20 cellular contexts compared by ENCODE assay signal in the genomic region with DNA sequence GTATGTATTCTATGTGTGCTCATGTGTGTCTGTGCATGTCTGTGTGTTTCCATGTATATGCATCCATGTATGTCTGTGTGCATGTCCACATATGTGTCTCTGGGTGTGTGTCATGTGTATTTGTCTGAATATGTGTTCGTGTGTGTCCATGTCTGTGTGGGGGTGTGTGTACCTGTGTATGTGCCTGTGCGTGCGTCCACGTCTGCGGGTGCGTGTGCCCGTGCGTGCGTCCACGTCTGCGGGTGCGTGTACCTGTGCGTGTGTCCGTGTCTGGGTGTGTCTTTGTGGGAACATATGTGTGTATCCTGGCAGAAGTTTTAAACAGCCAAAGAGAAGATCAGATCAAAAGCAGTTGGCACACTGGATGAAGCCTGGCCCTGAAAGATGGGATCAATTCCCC.
A peak's percentile ranks its signal among the peaks of the same experiment; 100 is the strongest.
DNase-seq lines count a peak whose midpoint lies in the region; ATAC-seq and TF ChIP-seq lines count a peak whose summit lies in the region.
"Had no signal": no experiment of that assay in that cellular context is flagged by ENCODE, and none has a peak within 500 bp of the region (broad histone marks: within the 10 kb centered on the region; RNA-seq: fewer than 3 reads in every experiment).

No MANE protein-coding gene starts in this region.

- H3K9ac ChIP-seq in neuronal stem cell (ENCODE audit: low read depth, low read length, poor library complexity) = no peak overlapping the region

- H2AK5ac ChIP-seq in neuronal stem cell (ENCODE audit: low read depth, low read length) = peak overlapping the region; percentile 56

- H3K27ac Mint-ChIP-seq in activated naive CD8-positive, alpha-beta T cell treated with anti-CD3 and anti-CD28 coated beads, Interleukin-2, amount 10 ng/mL, durations not matched to agents 7 days and 5 days = peak overlapping the region; percentile 1
- H3K27ac Mint-ChIP-seq in activated naive CD8-positive, alpha-beta T cell treated with anti-CD3 and anti-CD28 coated beads, Interleukin-2, amount 50 U/mL, for 24 hours = no peak overlapping the region
- no peak overlapping the region for H3K27ac Mint-ChIP-seq in chondrocyte (ENCODE audit: unreplicated experiment)
- H3K27ac Mint-ChIP-seq: CD4-positive, alpha-beta T cell had no signal

- WGBS in neuronal stem cell (ENCODE audit: extremely low coverage in 2 of 2, insufficient read length in 2 of 2, insufficient replicate concordance in 1 of 2), 2 donors = no CpG with 5 or more reads among the region's 14 CpGs

- no peaks in the 10 kb centered on the region for H3K4me1 Mint-ChIP-seq in activated naive CD8-positive, alpha-beta T cell treated with anti-CD3 and anti-CD28 coated beads, Interleukin-2, amount 10 ng/mL, durations not matched to agents 7 days and 5 days
- no peaks in the 10 kb centered on the region for H3K4me1 Mint-ChIP-seq in activated naive CD8-positive, alpha-beta T cell treated with anti-CD3 and anti-CD28 coated beads, Interleukin-2, amount 50 U/mL, for 24 hours
- H3K4me1 Mint-ChIP-seq in chondrocyte (ENCODE audit: low read depth) = peaks cover 33% of the 10 kb centered on the region
- H3K4me1 Mint-ChIP-seq in activated T-cell treated with anti-CD3 and anti-CD28 coated beads, Interleukin-2, amount 50 U/mL, for 4 hours (ENCODE audit: low read depth) = no peaks in the 10 kb centered on the region

- H4K8ac ChIP-seq in neuronal stem cell (ENCODE audit: low read depth, low read length) = no peak overlapping the region

- no peak overlapping the region for H3K27ac ChIP-seq in neuronal stem cell (replicated peaks; ENCODE audit: low read length)
- H3K27ac ChIP-seq: 22Rv1, A549, C4-2B, HL-60 had no signal

- no peak overlapping the region for H2BK120ac ChIP-seq in neuronal stem cell (ENCODE audit: low read depth, low read length)

- H3K36me3 Mint-ChIP-seq in activated naive CD8-positive, alpha-beta T cell treated with anti-CD3 and anti-CD28 coated beads, Interleukin-2, amount 10 ng/mL, durations not matched to agents 7 days and 5 days = no peaks in the 10 kb centered on the region
- H3K36me3 Mint-ChIP-seq in activated naive CD8-positive, alpha-beta T cell treated with anti-CD3 and anti-CD28 coated beads, Interleukin-2, amount 50 U/mL, for 24 hours (ENCODE audit: low read depth) = no peaks in the 10 kb centered on the region
- H3K36me3 Mint-ChIP-seq in chondrocyte (ENCODE audit: low read depth) = no peaks in the 10 kb centered on the region
- H3K36me3 Mint-ChIP-seq in activated T-cell treated with anti-CD3 and anti-CD28 coated beads, Interleukin-2, amount 50 U/mL, for 4 hours (ENCODE audit: insufficient read depth) = no peaks in the 10 kb centered on the region

- no peak overlapping the region for H3K4ac ChIP-seq in neuronal stem cell (ENCODE audit: low read length)

- peak overlapping the region; percentile 27 for H3K14ac ChIP-seq in neuronal stem cell (ENCODE audit: low read length)

- H3K18ac ChIP-seq in neuronal stem cell (ENCODE audit: low read length) = no peak overlapping the region

- no peak for ATAC-seq in activated naive CD8-positive, alpha-beta T cell treated with anti-CD3 and anti-CD28 coated beads, Interleukin-2, amount 10 ng/mL, durations not matched to agents 7 days and 5 days (ENCODE audit: low read depth)
- ATAC-seq in activated naive CD8-positive, alpha-beta T cell treated with anti-CD3 and anti-CD28 coated beads, Interleukin-2, amount 50 U/mL, for 24 hours = no peak
- ATAC-seq in activated T-cell treated with anti-CD3 and anti-CD28 coated beads, Interleukin-2, amount 50 U/mL, for 4 hours = no peak
- ATAC-seq in HG03520 (IDR thresholded peaks at IDR 0.05; ENCODE audit: unreplicated experiment) = no peak
- ATAC-seq: A549, GM12878, K562 had no signal

- no peak overlapping the region for H2AFZ ChIP-seq in neuronal stem cell (ENCODE audit: low read length)

- no peaks in the 10 kb centered on the region for H3K27me3 ChIP-seq in neuronal stem cell (ENCODE audit: control insufficient read depth in 3 of 3, insufficient read depth in 3 of 3, low read depth in 1 of 3, low read length in 3 of 3)

- no peak overlapping the region for H4K91ac ChIP-seq in neuronal stem cell (ENCODE audit: low read depth, low read length, poor library complexity)

- H3K23ac ChIP-seq in neuronal stem cell (ENCODE audit: low read depth, low read length, poor library complexity) = no peak overlapping the region

- H3K4me3 Mint-ChIP-seq in activated naive CD8-positive, alpha-beta T cell treated with anti-CD3 and anti-CD28 coated beads, Interleukin-2, amount 10 ng/mL, durations not matched to agents 7 days and 5 days = no peak overlapping the region
- no peak overlapping the region for H3K4me3 Mint-ChIP-seq in activated naive CD8-positive, alpha-beta T cell treated with anti-CD3 and anti-CD28 coated beads, Interleukin-2, amount 50 U/mL, for 24 hours
- H3K4me3 Mint-ChIP-seq in chondrocyte (ENCODE audit: unreplicated experiment) = no peak overlapping the region
- H3K4me3 Mint-ChIP-seq in activated T-cell treated with anti-CD3 and anti-CD28 coated beads, Interleukin-2, amount 50 U/mL, for 4 hours = no peak overlapping the region
- H3K4me3 Mint-ChIP-seq: CD4-positive, alpha-beta T cell had no signal

- H3K4me2 ChIP-seq in neuronal stem cell (ENCODE audit: insufficient read depth, low read length, poor library complexity, severe bottlenecking) = no peak overlapping the region
- H3K4me2 ChIP-seq: A549 had no signal

- no peak overlapping the region for H2BK5ac ChIP-seq in neuronal stem cell (ENCODE audit: low read length)

- no peak overlapping the region for H3K4me3 ChIP-seq in neuronal stem cell (ENCODE audit: low read length in 2 of 2)
- H3K4me3 ChIP-seq: A549, GM12878, HAP-1, K562 had no signal

- H3K9me3 Mint-ChIP-seq in activated naive CD8-positive, alpha-beta T cell treated with anti-CD3 and anti-CD28 coated beads, Interleukin-2, amount 10 ng/mL, durations not matched to agents 7 days and 5 days = peaks cover 1% of the 10 kb centered on the region
- peaks cover 3% of the 10 kb centered on the region for H3K9me3 Mint-ChIP-seq in activated naive CD8-positive, alpha-beta T cell treated with anti-CD3 and anti-CD28 coated beads, Interleukin-2, amount 50 U/mL, for 24 hours
- no peaks in the 10 kb centered on the region for H3K9me3 Mint-ChIP-seq in chondrocyte (ENCODE audit: low read depth)
- no peaks in the 10 kb centered on the region for H3K9me3 Mint-ChIP-seq in activated T-cell treated with anti-CD3 and anti-CD28 coated beads, Interleukin-2, amount 50 U/mL, for 4 hours
- H3K9me3 Mint-ChIP-seq: CD4-positive, alpha-beta T cell had no signal

- no peaks in the 10 kb centered on the region for H3K36me3 ChIP-seq in neuronal stem cell (replicated peaks in 1 of 2; ENCODE audit: control insufficient read depth in 2 of 2, insufficient read depth in 2 of 2, low read length in 2 of 2)
- H3K36me3 ChIP-seq: HAP-1 had no signal

- POLR2A ChIA-PET in activated naive CD8-positive, alpha-beta T cell treated with anti-CD3 and anti-CD28 coated beads, Interleukin-2, amount 10 ng/mL, durations not matched to agents 7 days and 5 days (lab: Charles Lee) = no interaction called here

- peak overlapping the region; percentile 97 for H2BK12ac ChIP-seq in neuronal stem cell (ENCODE audit: low read length)

- TF ChIP-seq CTCF in chondrocyte (IDR thresholded peaks at IDR 0.05) = no peak

- peaks cover 0 to 2% of the 10 kb centered on the region in 2 donors for H3K9me3 ChIP-seq in neuronal stem cell (replicated peaks in 1 of 2; ENCODE audit: control insufficient read depth in 2 of 2, insufficient read depth in 1 of 2, low read depth in 1 of 2, low read length in 2 of 2)
- H3K9me3 ChIP-seq: A549, HAP-1 had no signal

- peaks cover 23 to 39% of the 10 kb centered on the region in 2 donors for H3K4me1 ChIP-seq in neuronal stem cell (ENCODE audit: control insufficient read depth in 2 of 2, insufficient read depth in 1 of 2, low read depth in 1 of 2, low read length in 2 of 2)
- H3K4me1 ChIP-seq: A549, HAP-1 had no signal

- DNase-seq in activated naive CD8-positive, alpha-beta T cell treated with anti-CD3 and anti-CD28 coated beads, Interleukin-2, amount 10 ng/mL, durations not matched to agents 7 days and 5 days = no peak
- DNase-seq in activated naive CD8-positive, alpha-beta T cell treated with anti-CD3 and anti-CD28 coated beads, Interleukin-2, amount 50 U/mL, for 24 hours = no peak
- peak; percentile 58 for DNase-seq in chondrocyte (ENCODE audit: low spot score)
- no peak for DNase-seq in neuronal stem cell (ENCODE audit: low spot score)
- no peak for DNase-seq in NCI-H2107 treated with DMSO at 0.1 percent for 48 hours (lab: John Stamatoyannopoulos, UW; ENCODE audit: unreplicated experiment)
- no peak for DNase-seq in activated T-cell treated with anti-CD3 and anti-CD28 coated beads, Interleukin-2, amount 50 U/mL, for 4 hours
- DNase-seq: AML-193; Calu3; CD4-positive, alpha-beta T cell; DND-41; EL; IMR-90 had no signal

- H2BK15ac ChIP-seq in neuronal stem cell (ENCODE audit: low read length) = peak overlapping the region; percentile 78

- H3K27me3 Mint-ChIP-seq in activated naive CD8-positive, alpha-beta T cell treated with anti-CD3 and anti-CD28 coated beads, Interleukin-2, amount 10 ng/mL, durations not matched to agents 7 days and 5 days = peaks cover 2% of the 10 kb centered on the region
- peaks cover 18% of the 10 kb centered on the region for H3K27me3 Mint-ChIP-seq in activated naive CD8-positive, alpha-beta T cell treated with anti-CD3 and anti-CD28 coated beads, Interleukin-2, amount 50 U/mL, for 24 hours
- H3K27me3 Mint-ChIP-seq in chondrocyte (ENCODE audit: low read depth) = no peaks in the 10 kb centered on the region
- peaks cover 4% of the 10 kb centered on the region for H3K27me3 Mint-ChIP-seq in activated T-cell treated with anti-CD3 and anti-CD28 coated beads, Interleukin-2, amount 50 U/mL, for 4 hours (ENCODE audit: low read depth)

- no peaks in the 10 kb centered on the region for H3K79me1 ChIP-seq in neuronal stem cell (ENCODE audit: low read depth, low read length)
